1 cellular context compared by ENCODE assay signal in genomic region chr3:186108941-186109865, GRCh38.
A peak's percentile ranks its signal among the peaks of the same experiment; 100 is the strongest.
TF ChIP-seq lines count a peak whose summit lies in the region.

Gene ETV5, minus strand, starts transcription at chr3:186109089. Its CDS starts 3,221 bp downstream, at chr3:186105868.

TF ChIP-seq in GM12878, 131 proteins besides CTCF, POLR2A, EP300 and RAD21 (continued from another document):
- TF ChIP-seq, protein P1, sequence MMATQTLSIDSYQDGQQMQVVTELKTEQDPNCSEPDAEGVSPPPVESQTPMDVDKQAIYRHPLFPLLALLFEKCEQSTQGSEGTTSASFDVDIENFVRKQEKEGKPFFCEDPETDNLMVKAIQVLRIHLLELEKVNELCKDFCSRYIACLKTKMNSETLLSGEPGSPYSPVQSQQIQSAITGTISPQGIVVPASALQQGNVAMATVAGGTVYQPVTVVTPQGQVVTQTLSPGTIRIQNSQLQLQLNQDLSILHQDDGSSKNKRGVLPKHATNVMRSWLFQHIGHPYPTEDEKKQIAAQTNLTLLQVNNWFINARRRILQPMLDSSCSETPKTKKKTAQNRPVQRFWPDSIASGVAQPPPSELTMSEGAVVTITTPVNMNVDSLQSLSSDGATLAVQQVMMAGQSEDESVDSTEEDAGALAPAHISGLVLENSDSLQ (IDR thresholded peaks at IDR 0.05), result peak; percentile 99
- TF ChIP-seq MEF2B (IDR thresholded peaks at IDR 0.05; ENCODE audit: partially characterized antibody, poor library complexity, severe bottlenecking) (no peak), SMC3 (IDR thresholded peaks at IDR 0.05; ENCODE audit: borderline replicate concordance, low read length) (no peak), SPI1 (IDR thresholded peaks at IDR 0.05; ENCODE audit: borderline replicate concordance, insufficient read depth, low read depth, low read length) (no peak; the same call in 1 of the 2 replicates), IRF4 (IDR thresholded peaks at IDR 0.05; ENCODE audit: low read depth, low read length) (no peak), ESRRA (IDR thresholded peaks at IDR 0.05; ENCODE audit: low read length) (no peak), KAT2A (conservative IDR thresholded peaks at IDR 0.05; ENCODE audit: control insufficient read depth, low read depth, low read length) (no peak), ZNF622 (IDR thresholded peaks at IDR 0.05) (no peak), RFX5 (IDR thresholded peaks at IDR 0.05; ENCODE audit: low read depth, low read length) (no peak), ETV6 (conservative IDR thresholded peaks at IDR 0.05 in 1 of 2, IDR thresholded peaks at IDR 0.05 in 1 of 2; ENCODE audit: borderline replicate concordance in 1 of 2, low read depth in 1 of 2) (no peak), CEBPB (IDR thresholded peaks at IDR 0.05; ENCODE audit: borderline replicate concordance in 1 of 2, low read depth in 2 of 2, low read length in 2 of 2) (no peak), TBL1XR1 (IDR thresholded peaks at IDR 0.05; ENCODE audit: low read depth, low read length) (no peak)
TF ChIP-seq in GM12878: peak in this region for 36.
